ENCODE assay signal across 9 cellular contexts in the genomic region with DNA sequence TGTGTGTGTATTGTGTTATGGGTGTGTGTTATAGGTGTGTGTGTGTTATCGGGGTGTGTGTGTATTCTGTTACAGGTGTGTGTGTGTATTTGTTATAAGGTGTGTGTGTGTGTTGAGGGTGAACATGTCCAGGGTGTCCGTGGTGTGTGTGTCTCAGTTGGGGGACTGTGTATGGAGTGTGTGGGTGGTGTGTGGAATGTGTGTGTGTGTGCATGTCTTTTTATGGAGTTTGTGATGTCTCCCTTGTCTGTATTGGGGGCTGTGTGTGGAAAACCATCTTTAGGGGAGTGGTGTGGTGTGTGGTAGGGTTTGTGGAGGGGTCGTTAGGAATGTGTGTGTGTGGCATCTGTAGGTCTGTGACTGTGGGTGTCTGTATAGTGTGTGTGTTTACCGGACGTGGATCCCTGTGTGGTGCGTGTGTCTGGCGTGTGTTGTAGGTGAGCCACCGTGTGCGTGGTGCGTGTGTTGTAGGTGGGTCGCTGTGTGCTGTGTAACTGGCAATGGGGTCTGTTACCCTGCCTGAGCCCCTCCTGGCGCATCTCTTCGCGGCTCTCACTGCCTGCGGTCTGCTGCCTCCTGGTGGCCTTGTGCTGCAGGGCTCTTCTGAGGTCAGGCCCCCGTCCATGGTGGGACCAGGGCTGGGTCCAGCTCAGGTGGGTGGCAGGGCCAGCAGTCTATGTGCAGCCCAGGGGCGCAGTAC.
DNase-seq lines count a peak whose midpoint lies in the region; ATAC-seq, FAIRE-seq and TF ChIP-seq lines count a peak whose summit lies in the region.
"Had no signal": no experiment of that assay in that cellular context is flagged by ENCODE, and none has a peak within 500 bp of the region (broad histone marks: within the 10 kb centered on the region; RNA-seq: fewer than 3 reads in every experiment).

No MANE protein-coding gene starts in this region.

- intact Hi-C loops in uterus (cut with DNase I; ENCODE audit: low total_unique reads), result no loop called here

- H3K27ac ChIP-seq in uterus, result no peak overlapping the region

- no peak for TF ChIP-seq POLR2A in uterus (IDR thresholded peaks at IDR 0.05)

- TF ChIP-seq CTCF in AG10803 (conservative IDR thresholded peaks at IDR 0.05; ENCODE audit: low read length) (peak; percentile 65), HFF-Myc (IDR thresholded peaks at IDR 0.05; ENCODE audit: low read depth, low read length, missing control alignments) (peak; percentile 75), uterus (IDR thresholded peaks at IDR 0.05) (peak; percentile 39 to 71 (median 50))

- no peaks in the 10 kb centered on the region for H3K9me3 ChIP-seq in uterus

- no peak for FAIRE-seq in frontal cortex (lab: Jason Lieb, UNC)

- no peak for DNase-seq in AG10803 (ENCODE audit: low read depth)
- DNase-seq in HFF-Myc (ENCODE audit: extremely low read depth, low read depth), result no peak
- peak; percentile 34 for DNase-seq in activated naive CD8-positive, alpha-beta T cell treated with anti-CD3 and anti-CD28 coated beads for 36 hours
- peak; percentile 69 for DNase-seq in islet precursor cell
- DNase-seq in uterus, result no peak
- no peak for DNase-seq in NCI-H748 (lab: John Stamatoyannopoulos, UW; ENCODE audit: unreplicated experiment)
- no peak for DNase-seq in frontal cortex (ENCODE audit: low spot score in 2 of 2)

- no peaks in the 10 kb centered on the region for H3K4me1 Mint-ChIP-seq in activated naive CD8-positive, alpha-beta T cell treated with anti-CD3 and anti-CD28 coated beads for 36 hours
- H3K4me1 Mint-ChIP-seq: central memory CD8-positive, alpha-beta T cell had no signal

- no peaks in the 10 kb centered on the region for H3K36me3 Mint-ChIP-seq in activated naive CD8-positive, alpha-beta T cell treated with anti-CD3 and anti-CD28 coated beads for 36 hours

- ATAC-seq in GM19023 (IDR thresholded peaks at IDR 0.05; ENCODE audit: unreplicated experiment), result no peak

- H3K4me3 ChIP-seq in AG10803 (ENCODE audit: low read length) (no peak overlapping the region), HFF-Myc (replicated peaks; ENCODE audit: low read depth, low read length) (no peak overlapping the region), uterus (no peak overlapping the region)

- H3K27me3 ChIP-seq in uterus, result no peaks in the 10 kb centered on the region

- H3K27me3 Mint-ChIP-seq in activated naive CD8-positive, alpha-beta T cell treated with anti-CD3 and anti-CD28 coated beads for 36 hours, result no peaks in the 10 kb centered on the region

- no peak overlapping the region for H3K4me3 Mint-ChIP-seq in activated naive CD8-positive, alpha-beta T cell treated with anti-CD3 and anti-CD28 coated beads for 36 hours
- H3K4me3 Mint-ChIP-seq: central memory CD8-positive, alpha-beta T cell had no signal

- no peak overlapping the region for H3K27ac Mint-ChIP-seq in activated naive CD8-positive, alpha-beta T cell treated with anti-CD3 and anti-CD28 coated beads for 36 hours

- no peaks in the 10 kb centered on the region for H3K9me3 Mint-ChIP-seq in activated naive CD8-positive, alpha-beta T cell treated with anti-CD3 and anti-CD28 coated beads for 36 hours
- H3K9me3 Mint-ChIP-seq: central memory CD8-positive, alpha-beta T cell had no signal

- H3K4me1 ChIP-seq in uterus, result no peaks in the 10 kb centered on the region

- no peaks in the 10 kb centered on the region for H3K36me3 ChIP-seq in uterus

Comparison
In these comparisons a context has a peak if more than half of its experiments do, and no peak if none do; other contexts are left out.
1. DNase-seq: peak in activated naive CD8-positive, alpha-beta T cell treated with anti-CD3 and anti-CD28 coated beads for 36 hours (single experiment) and islet precursor cell (single experiment); none in AG10803 (single experiment), HFF-Myc (single experiment), uterus (0 of 2), NCI-H748 (single experiment) and frontal cortex (0 of 2).
2. Peak in every context shown above with its lines, with median percentiles within 50 percentile points of each other: CTCF ChIP-seq.